ENCODE assay signal across 17 cellular contexts in the genomic region with DNA sequence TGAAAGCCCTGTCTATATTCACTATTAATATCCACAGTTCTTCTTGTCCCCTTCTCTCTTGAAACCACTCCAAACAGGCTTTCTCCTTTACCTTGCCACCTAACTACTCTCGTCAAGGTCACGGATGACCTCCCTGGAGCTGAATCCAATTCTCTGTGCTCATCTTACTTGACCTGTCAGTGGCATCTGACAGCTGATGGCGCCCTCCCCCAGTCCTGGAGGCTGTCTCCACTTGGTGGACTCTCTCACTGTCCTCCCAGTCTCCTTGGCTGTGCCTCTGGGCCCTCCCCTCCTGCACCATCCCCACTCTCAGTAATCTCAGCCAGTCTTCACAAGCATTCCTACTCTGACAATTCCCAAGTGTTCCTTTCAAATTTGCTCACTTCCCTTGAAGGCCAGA. TPM values are rescaled to one million over a fixed set of nuclear protein-coding genes. Genes with fewer than 3 reads are reported as not detected.
DNase-seq lines count a peak whose midpoint lies in the region; ATAC-seq, FAIRE-seq and TF ChIP-seq lines count a peak whose summit lies in the region.
"Had no signal": no experiment of that assay in that cellular context is flagged by ENCODE, and none has a peak within 500 bp of the region (broad histone marks: within the 10 kb centered on the region; RNA-seq: fewer than 3 reads in every experiment).

No MANE protein-coding gene starts in this region.

- TF ChIP-seq POLR2A in IMR-90 (IDR thresholded peaks at IDR 0.05; ENCODE audit: low read depth, low read length) (no peak), adrenal gland (IDR thresholded peaks at IDR 0.05) (no peak)

- WGBS in IMR-90 (ENCODE audit: extremely low coverage in 2 of 2, insufficient read length in 1 of 2), 2 experiments = 80% methylated on average over 2 of the region's 3 CpGs; no CpG with 5 or more reads in 1 of the 2 experiments
- 32 to 49% (median 35%) methylated on average over 3 of the region's 3 CpGs for WGBS in adrenal gland, 4 donors

- no peak overlapping the region; a peak in 1 of 4 replicates for H4K8ac ChIP-seq in IMR-90 (ENCODE audit: low read depth in 2 of 2, low read length in 2 of 2)

- peaks cover 41% of the 10 kb centered on the region for H3K9me1 ChIP-seq in IMR-90 (ENCODE audit: insufficient read depth, low read length)

- H4K20me1 ChIP-seq in IMR-90 (ENCODE audit: insufficient read depth, low read length) = peaks cover 67% of the 10 kb centered on the region
- H4K20me1 ChIP-seq in PC-3 (ENCODE audit: low read length) = peaks cover 11% of the 10 kb centered on the region; the same call in 1 of the 2 replicates

- DNase-seq in IMR-90 = no peak
- DNase-seq in adrenal gland = peak in 4 of 7 donors; percentile 34 to 71 (median 62)
- DNase-seq in lower lobe of right lung = no peak
- DNase-seq in RCC 7860 (ENCODE audit: low spot score) = no peak
- DNase-seq in PC-3 = no peak
- DNase-seq in immature natural killer cell = no peak
- DNase-seq: activated B cell treated with CpG ODN at 0.5 μM for 24 hours; cerebellar nuclear complex; erythroblast; NCI-H1092; NCI-H446; stimulated activated CD8-positive, alpha-beta memory T cell treated with anti-CD3 and anti-CD28 coated beads, Interleukin-4, amount 100 ng/mL, for 48 hours had no signal

- in situ Hi-C loops in IMR-90 (cut with MboI; ENCODE audit: low sequenced_read_pairs) = no loop called here

- BruUV-seq in IMR-90 (replicated peaks; lab: Mats Ljungman, UMichigan) (no TSS peak), PC-3 (replicated peaks; lab: Mats Ljungman, UMichigan) (no TSS peak)

- no peak overlapping the region for H3K4me3 Mint-ChIP-seq in immature natural killer cell
- H3K4me3 Mint-ChIP-seq: activated B cell treated with CpG ODN at 0.5 μM for 24 hours; activated naive CD4-positive, alpha-beta T cell treated with anti-CD3 and anti-CD28 coated beads, Interleukin-2, amount 50 U/mL, for 24 hours; memory B cell had no signal

- no peak overlapping the region; the same call in 1 of the 2 replicates for H4K5ac ChIP-seq in IMR-90 (ENCODE audit: low read depth, low read length)

- peaks cover 17% of the 10 kb centered on the region for H3K79me2 ChIP-seq in PC-3 (ENCODE audit: low read length)

- no peaks in the 10 kb centered on the region for H3K9me2 ChIP-seq in PC-3 (replicated peaks; ENCODE audit: low read length)

- no peak overlapping the region for H3K56ac ChIP-seq in IMR-90 (ENCODE audit: extremely low read depth, insufficient read depth, low read length)

- no peak overlapping the region for H3K4me3 ChIP-seq in IMR-90 (ENCODE audit: insufficient read depth, low read depth, low read length)
- no peak overlapping the region for H3K4me3 ChIP-seq in adrenal gland
- no peak overlapping the region for H3K4me3 ChIP-seq in lower lobe of right lung
- H3K4me3 ChIP-seq in subcutaneous abdominal adipose tissue (ENCODE audit: low read depth in 1 of 5, low read length in 5 of 5) = peak overlapping the region in 2 of 5 donors; percentile 23
- H3K4me3 ChIP-seq in PC-3 (ENCODE audit: low read length) = no peak overlapping the region

- H3K23ac ChIP-seq in IMR-90 (ENCODE audit: low read depth, low read length) = peak overlapping the region; percentile 40; the same call in 1 of the 2 replicates

- peaks cover 0 to 5% (median 0%) of the 10 kb centered on the region in 3 donors for H3K27me3 Mint-ChIP-seq in immature natural killer cell (ENCODE audit: low read depth in 3 of 3)
- H3K27me3 Mint-ChIP-seq: activated naive CD4-positive, alpha-beta T cell treated with anti-CD3 and anti-CD28 coated beads, Interleukin-2, amount 50 U/mL, for 24 hours had no signal

- H3K4me1 Mint-ChIP-seq in immature natural killer cell = peaks cover 0 to 10% of the 10 kb centered on the region in 2 donors

- H3K9me3 Mint-ChIP-seq in immature natural killer cell = no peaks in the 10 kb centered on the region
- H3K9me3 Mint-ChIP-seq: activated B cell treated with CpG ODN at 0.5 μM for 24 hours; activated naive CD4-positive, alpha-beta T cell treated with anti-CD3 and anti-CD28 coated beads, Interleukin-2, amount 50 U/mL, for 24 hours; memory B cell had no signal

- H3K27ac ChIP-seq in IMR-90 (ENCODE audit: insufficient read depth, low read length) (peak overlapping the region; percentile 56; the same call in 1 of the 2 replicates), adrenal gland (peak overlapping the region in 4 of 5 donors; percentile 11 to 98 (median 50)), lower lobe of right lung (peak overlapping the region; percentile 36), subcutaneous abdominal adipose tissue (ENCODE audit: low read depth, low read length) (peak overlapping the region; percentile 66), PC-3 (ENCODE audit: low read length) (no peak overlapping the region)

- no peak for FAIRE-seq in RCC 7860 (lab: Jason Lieb, UNC)

- H3K79me1 ChIP-seq in IMR-90 (ENCODE audit: low read depth in 1 of 2, low read length in 2 of 2) = peaks cover 27 to 77% of the 10 kb centered on the region in 2 experiments

- H3K9ac ChIP-seq in IMR-90 (ENCODE audit: low read depth, low read length) = peak overlapping the region; percentile 19; the same call in 1 of the 2 replicates
- peak overlapping the region in 2 of 5 donors; percentile 30 to 40 for H3K9ac ChIP-seq in subcutaneous abdominal adipose tissue (ENCODE audit: low read length in 5 of 5)
- no peak overlapping the region for H3K9ac ChIP-seq in PC-3 (ENCODE audit: low read length)

- ATAC-seq in IMR-90 (ENCODE audit: low read depth) (no peak), lower lobe of right lung (no peak), PC-3 (no peak)

- TF ChIP-seq RAD21 in IMR-90 (IDR thresholded peaks at IDR 0.05; ENCODE audit: low read length) = no peak

- 0 out of 2 replicates have a peak overlapping the region, but pooled peaks have one; percentile 37 for H3K4ac ChIP-seq in IMR-90 (ENCODE audit: low read depth, low read length)

- no peak overlapping the region for H2BK120ac ChIP-seq in IMR-90 (ENCODE audit: low read depth, low read length)

- H3K18ac ChIP-seq in IMR-90 (ENCODE audit: low read depth, low read length) = no peak overlapping the region; the same call in 1 of the 2 replicates

- POLR2A ChIA-PET in IMR-90 (lab: Charles Lee; ENCODE audit: unreplicated experiment) = no interaction called here
- POLR2A ChIA-PET in PC-3 (lab: Charles Lee; ENCODE audit: unreplicated experiment) = no interaction called here

- H2AK5ac ChIP-seq in IMR-90 (ENCODE audit: low read depth, low read length) = peak overlapping the region; percentile 60; the same call in 1 of the 2 replicates

- peak overlapping the region; percentile 50 for H2BK5ac ChIP-seq in IMR-90 (ENCODE audit: low read depth, low read length, poor library complexity, severe bottlenecking)

- no peak overlapping the region; the same call in 1 of the 2 replicates for H4K91ac ChIP-seq in IMR-90 (ENCODE audit: insufficient read depth, low read depth, low read length)

- H2AK9ac ChIP-seq in IMR-90 (replicated peaks; ENCODE audit: low read depth, low read length, poor library complexity) = no peak overlapping the region

- 0 out of 2 replicates have a peak overlapping the region, but pooled peaks have one; percentile 52 for H3K14ac ChIP-seq in IMR-90 (replicated peaks; ENCODE audit: low read depth, low read length)

- H3K27me3 ChIP-seq in IMR-90 (ENCODE audit: control insufficient read depth, insufficient read depth, low read length) (no peaks in the 10 kb centered on the region), adrenal gland (no peaks in the 10 kb centered on the region), lower lobe of right lung (ENCODE audit: low read depth) (no peaks in the 10 kb centered on the region), subcutaneous abdominal adipose tissue (ENCODE audit: control insufficient read depth in 5 of 5, insufficient read depth in 4 of 5, low read length in 5 of 5) (no peaks in the 10 kb centered on the region), PC-3 (ENCODE audit: low read length) (no peaks in the 10 kb centered on the region)

- H2BK20ac ChIP-seq in IMR-90 (ENCODE audit: low read depth, low read length) = no peak overlapping the region

- 0 out of 3 replicates have a peak overlapping the region, but pooled peaks have one; percentile 5 for H2BK15ac ChIP-seq in IMR-90 (ENCODE audit: low read depth, low read length)

- H3K36me3 ChIP-seq in IMR-90 (ENCODE audit: control insufficient read depth, insufficient read depth, low read length) (peaks cover 76% of the 10 kb centered on the region), adrenal gland (replicated peaks in 1 of 2) (peaks cover 0 to 73% of the 10 kb centered on the region in 2 donors), lower lobe of right lung (peaks cover 80% of the 10 kb centered on the region), subcutaneous abdominal adipose tissue (ENCODE audit: control insufficient read depth in 5 of 5, insufficient read depth in 5 of 5, low read length in 5 of 5) (peaks cover 0 to 75% (median 64%) of the 10 kb centered on the region in 5 donors), PC-3 (ENCODE audit: low read depth, low read length) (peaks cover 44% of the 10 kb centered on the region)

- H3K27ac Mint-ChIP-seq in immature natural killer cell = no peak overlapping the region
- H3K27ac Mint-ChIP-seq: activated B cell treated with CpG ODN at 0.5 μM for 24 hours; activated naive CD4-positive, alpha-beta T cell treated with anti-CD3 and anti-CD28 coated beads, Interleukin-2, amount 50 U/mL, for 24 hours; memory B cell had no signal

- H3K4me1 ChIP-seq in IMR-90 (ENCODE audit: control insufficient read depth, insufficient read depth, low read length) = peaks cover 31% of the 10 kb centered on the region
- peaks cover 64 to 83% of the 10 kb centered on the region in 2 donors for H3K4me1 ChIP-seq in adrenal gland (replicated peaks in 1 of 2)
- peaks cover 83% of the 10 kb centered on the region for H3K4me1 ChIP-seq in lower lobe of right lung
- peaks cover 36 to 94% (median 91%) of the 10 kb centered on the region in 5 donors for H3K4me1 ChIP-seq in subcutaneous abdominal adipose tissue (ENCODE audit: control insufficient read depth in 5 of 5, insufficient read depth in 5 of 5, low read length in 5 of 5)
- peaks cover 14% of the 10 kb centered on the region for H3K4me1 ChIP-seq in PC-3 (ENCODE audit: insufficient read depth, low read length)

- no peak overlapping the region for H2AFZ ChIP-seq in IMR-90 (replicated peaks; ENCODE audit: low read length, poor library complexity)
- no peak overlapping the region for H2AFZ ChIP-seq in PC-3 (ENCODE audit: low read length)

- TF ChIP-seq CTCF in IMR-90 (conservative IDR thresholded peaks at IDR 0.05; ENCODE audit: low read depth, low read length) (no peak), adrenal gland (IDR thresholded peaks at IDR 0.05) (no peak), lower lobe of right lung (IDR thresholded peaks at IDR 0.05) (no peak), PC-3 (conservative IDR thresholded peaks at IDR 0.05; ENCODE audit: low read depth, low read length) (no peak)

- dilution Hi-C loops in IMR-90 (cut with HindIII; ENCODE audit: low sequenced_read_pairs, unreplicated experiment) = no loop called here

- intact Hi-C loops in IMR-90 (cut with micrococcal nuclease) = loop anchor here (1.0 kb wide), 1 partner anchor 59 kb away; no protein-coding TSS in a partner anchor
- intact Hi-C loops in adrenal gland (cut with DNase I) = no loop called here
- intact Hi-C loops in lower lobe of right lung (cut with DNase I) = no loop called here
- intact Hi-C loops in PC-3 (cut with micrococcal nuclease) = no loop called here

- H3K4me2 ChIP-seq in IMR-90 (ENCODE audit: low read depth, low read length) (no peak overlapping the region; the same call in 1 of the 2 replicates), PC-3 (ENCODE audit: low read length) (no peak overlapping the region)

- no peaks in the 10 kb centered on the region for H3K9me3 ChIP-seq in IMR-90 (ENCODE audit: control insufficient read depth, insufficient read depth, low read length)
- no peaks in the 10 kb centered on the region for H3K9me3 ChIP-seq in adrenal gland (replicated peaks in 1 of 3)
- H3K9me3 ChIP-seq in lower lobe of right lung = no peaks in the 10 kb centered on the region
- H3K9me3 ChIP-seq in subcutaneous abdominal adipose tissue (ENCODE audit: control insufficient read depth in 5 of 5, low read length in 5 of 5) = no peaks in the 10 kb centered on the region
- no peaks in the 10 kb centered on the region for H3K9me3 ChIP-seq in PC-3 (ENCODE audit: low read length)

- CTCF ChIA-PET in IMR-90 (lab: Yijun Ruan, JAX) (no interaction called here), PC-3 (lab: Charles Lee) (no interaction called here)

- H3K36me3 Mint-ChIP-seq in immature natural killer cell = peaks cover 0 to 8% (median 0%) of the 10 kb centered on the region in 3 donors

- no peaks in the 10 kb centered on the region for H3F3A ChIP-seq in PC-3 (ENCODE audit: low read length, unreplicated experiment)

RNA-seq across cellular contexts. Expression of a gene that starts 8.7 kb away (rescaled TPM):
- total RNA-seq in IMR-90 (2012; rRNA removed) = 28.6 and 31.7 TPM in 2 replicates
- polyA plus RNA-seq in IMR-90 (2012; rRNA removed) = 68.0 and 71.4 TPM in 2 replicates
- polyA plus RNA-seq in IMR-90 (2012; cell fraction: cytosol; rRNA removed) = 42.9 and 47.7 TPM in 2 replicates
- 157 and 165 TPM in 2 replicates for polyA plus RNA-seq in IMR-90 (2012; cell fraction: nucleus; rRNA removed; ENCODE audit: low replicate concordance)
- total RNA-seq in adrenal gland = 100 to 1,000 TPM in 7 of 8 donors, 10 to 100 TPM in 1; 98.2 to 203 (median 140) TPM
- polyA plus RNA-seq in adrenal gland = 100 to 1,000 TPM; 113 to 338 (median 209) TPM
- total RNA-seq in lower lobe of right lung = 147 TPM
- total RNA-seq in PC-3 (2014; rRNA removed) = 89.6 and 143 TPM in 2 replicates
- 1 to 10 TPM; 1.0 to 1.7 (median 1.6) TPM for polyA plus RNA-seq in immature natural killer cell

RNA-seq across cellular contexts. Expression of a gene that starts 19.7 kb away (rescaled TPM):
- 144 and 146 TPM in 2 replicates for total RNA-seq in IMR-90 (2012; rRNA removed)
- 101 and 106 TPM in 2 replicates for polyA plus RNA-seq in IMR-90 (2012; rRNA removed)
- 58.6 and 84.5 TPM in 2 replicates for polyA plus RNA-seq in IMR-90 (2012; cell fraction: cytosol; rRNA removed)
- polyA plus RNA-seq in IMR-90 (2012; cell fraction: nucleus; rRNA removed; ENCODE audit: low replicate concordance) = 41.6 and 70.5 TPM in 2 replicates
- 10 to 100 TPM; 37.4 to 68.3 (median 56.9) TPM for total RNA-seq in adrenal gland
- polyA plus RNA-seq in adrenal gland = 100 to 1,000 TPM in 1 of 3 donors, 10 to 100 TPM in 2; 25.3 to 106 (median 31.0) TPM
- total RNA-seq in lower lobe of right lung = 62.2 TPM
- total RNA-seq in PC-3 (2014; rRNA removed) = 228 and 341 TPM in 2 replicates
- 10 to 100 TPM; 24.6 to 41.6 (median 25.6) TPM for polyA plus RNA-seq in immature natural killer cell

RNA-seq across cellular contexts. Expression of a gene that starts 22.1 kb away (rescaled TPM):
- total RNA-seq in IMR-90 (2012; rRNA removed) (not detected in 2 replicates), adrenal gland (1 to 10 TPM in 3 of 8 donors, under 1 TPM in 4, not detected in 1; 0.11 to 1.3 (median 0.87) TPM), lower lobe of right lung (not detected), PC-3 (2014; rRNA removed) (not detected in 2 replicates)
- polyA plus RNA-seq in IMR-90 (2012; rRNA removed) (not detected in 2 replicates), adrenal gland (under 1 TPM in 2 of 3 donors, not detected in 1; 0.13 to 0.66 TPM), immature natural killer cell (not detected)
- not detected in 2 replicates for polyA plus RNA-seq in IMR-90 (2012; cell fraction: cytosol; rRNA removed)
- not detected in 2 replicates for polyA plus RNA-seq in IMR-90 (2012; cell fraction: nucleus; rRNA removed; ENCODE audit: low replicate concordance)
- total RNA-seq: activated B cell treated with CpG ODN at 0.5 μM for 24 hours, OCI-LY7, osteocyte had no signal

Comparison
In these comparisons a context has a peak if more than half of its experiments do, and no peak if none do; other contexts are left out.
1. DNase-seq: peak in adrenal gland (4 of 7); none in IMR-90 (single experiment), lower lobe of right lung (single experiment), RCC 7860 (single experiment), PC-3 (single experiment) and immature natural killer cell (0 of 3).